Comparison of ENCODE assay signal across 8 cellular contexts in the genomic region with DNA sequence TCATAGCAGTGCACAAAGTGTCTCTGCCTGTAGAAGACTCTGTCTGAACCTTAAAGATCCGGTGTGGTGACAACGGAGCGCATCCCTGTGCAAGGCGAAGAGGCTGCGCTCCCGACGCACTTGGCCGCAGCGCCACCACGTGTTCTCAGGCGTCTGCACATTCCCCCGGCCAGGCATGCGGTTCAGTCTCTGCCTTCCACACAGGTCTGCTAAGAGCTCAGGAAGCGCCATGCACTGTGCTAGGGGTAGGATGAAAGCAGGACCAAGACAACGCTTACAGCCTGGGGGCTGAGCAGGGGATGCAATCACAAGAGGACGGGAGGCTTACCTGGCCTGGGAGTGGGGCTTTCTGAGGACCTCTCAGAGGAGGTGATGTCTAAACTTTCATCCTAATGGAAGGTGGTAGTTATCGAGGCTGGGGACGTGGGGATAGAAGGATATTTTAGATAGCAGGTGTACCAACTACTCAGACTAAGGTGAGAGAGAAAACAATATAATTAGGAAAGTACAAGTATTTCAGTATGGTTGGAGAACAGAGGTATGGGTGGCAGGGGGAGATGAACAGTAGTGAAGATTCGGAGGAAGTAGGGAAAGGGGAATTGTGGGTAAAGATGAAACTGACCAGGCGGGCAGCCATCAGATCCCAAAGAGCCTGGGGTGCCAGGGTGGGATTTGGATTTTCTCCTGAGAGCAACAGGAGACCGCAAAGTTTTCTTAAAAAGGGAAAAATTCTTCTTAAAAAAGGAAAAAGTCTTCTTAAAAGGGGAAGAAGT. TPM values are rescaled to one million over a fixed set of nuclear protein-coding genes. Genes with fewer than 3 reads are reported as not detected.
DNase-seq lines count a peak whose midpoint lies in the region; ATAC-seq and TF ChIP-seq lines count a peak whose summit lies in the region.

No MANE protein-coding gene starts in this region.

- peak; percentile 87 for ATAC-seq in HG02884 (IDR thresholded peaks at IDR 0.05; ENCODE audit: unreplicated experiment)
- ATAC-seq in naive thymus-derived CD8-positive, alpha-beta T cell: peak; percentile 90 to 91
- peak; percentile 84 to 87 for ATAC-seq in stimulated activated naive B cell treated with anti-CD40 and anti-IgM and Interleukin-4, amounts not matched to agents 10 μg/mL and 1 μg/mL and 100 μg/mL, for 72 hours (replicated peaks)

- peak; percentile 27 for DNase-seq in NCI-H2107 treated with DMSO at 0.1 percent for 48 hours (lab: John Stamatoyannopoulos, UW; ENCODE audit: unreplicated experiment)
- DNase-seq in NCI-H2107 (lab: John Stamatoyannopoulos, UW): no peak
- DNase-seq in NOMO-1 treated with DMSO at 0.1 percent for 48 hours (lab: John Stamatoyannopoulos, UW; ENCODE audit: unreplicated experiment): peak; percentile 91
- DNase-seq in activated T-cell treated with anti-CD3 and anti-CD28 coated beads for 1 hour (ENCODE audit: low read depth): peak; percentile 79
- DNase-seq in epithelial cell of esophagus (ENCODE audit: low read depth): peak; percentile 78
- DNase-seq in naive thymus-derived CD8-positive, alpha-beta T cell: peak; percentile 66 to 89 (median 80)
- peak; percentile 65 for DNase-seq in stimulated activated naive B cell treated with anti-CD40 and anti-IgM and Interleukin-4, amounts not matched to agents 10 μg/mL and 1 μg/mL and 100 μg/mL, for 72 hours

- H3K4me1 Mint-ChIP-seq in naive thymus-derived CD8-positive, alpha-beta T cell: peaks cover 25 to 40% (median 34%) of the 10 kb centered on the region in 4 donors
- H3K4me1 Mint-ChIP-seq in stimulated activated naive B cell treated with anti-CD40 and anti-IgM and Interleukin-4, amounts not matched to agents 10 μg/mL and 1 μg/mL and 100 μg/mL, for 72 hours: peaks cover 20 to 55% of the 10 kb centered on the region in 2 donors

- peak overlapping the region; percentile 56 to 90 (median 82) for H3K4me3 Mint-ChIP-seq in naive thymus-derived CD8-positive, alpha-beta T cell
- peak overlapping the region; percentile 61 to 72 for H3K4me3 Mint-ChIP-seq in stimulated activated naive B cell treated with anti-CD40 and anti-IgM and Interleukin-4, amounts not matched to agents 10 μg/mL and 1 μg/mL and 100 μg/mL, for 72 hours

- POLR2A ChIA-PET in naive thymus-derived CD8-positive, alpha-beta T cell (lab: Charles Lee): interaction anchor here (0.6 to 3.6 kb wide), 20 partner anchors 25 to 996 kb away, joined by 3 to 23 read pairs (median 4); partner anchors contain the start of genes DNAJC21 and IL7R

- H3K27ac Mint-ChIP-seq in naive thymus-derived CD8-positive, alpha-beta T cell: peak overlapping the region; percentile 66 to 94 (median 84)
- peak overlapping the region; percentile 9 for H3K27ac Mint-ChIP-seq in stimulated activated naive B cell treated with anti-CD40 and anti-IgM and Interleukin-4, amounts not matched to agents 10 μg/mL and 1 μg/mL and 100 μg/mL, for 72 hours

- H3K27me3 Mint-ChIP-seq in naive thymus-derived CD8-positive, alpha-beta T cell: peaks cover 0 to 8% (median 1%) of the 10 kb centered on the region in 5 donors
- peaks cover 25 to 27% of the 10 kb centered on the region in 2 donors for H3K27me3 Mint-ChIP-seq in stimulated activated naive B cell treated with anti-CD40 and anti-IgM and Interleukin-4, amounts not matched to agents 10 μg/mL and 1 μg/mL and 100 μg/mL, for 72 hours

- no peak overlapping the region for H3K4me3 ChIP-seq in epithelial cell of esophagus (ENCODE audit: low read length)

- peaks cover 0 to 2% (median 0%) of the 10 kb centered on the region in 3 donors for H3K36me3 Mint-ChIP-seq in naive thymus-derived CD8-positive, alpha-beta T cell
- peaks cover 0 to 3% of the 10 kb centered on the region in 2 donors for H3K36me3 Mint-ChIP-seq in stimulated activated naive B cell treated with anti-CD40 and anti-IgM and Interleukin-4, amounts not matched to agents 10 μg/mL and 1 μg/mL and 100 μg/mL, for 72 hours

- TF ChIP-seq CTCF in epithelial cell of esophagus (IDR thresholded peaks at IDR 0.05; ENCODE audit: insufficient read depth, low read depth, low read length, missing control alignments): peak; percentile 77

- H3K9me3 Mint-ChIP-seq in naive thymus-derived CD8-positive, alpha-beta T cell: peaks cover 0 to 2% (median 0%) of the 10 kb centered on the region in 9 donors
- H3K9me3 Mint-ChIP-seq in stimulated activated naive B cell treated with anti-CD40 and anti-IgM and Interleukin-4, amounts not matched to agents 10 μg/mL and 1 μg/mL and 100 μg/mL, for 72 hours: peaks cover 1 to 3% of the 10 kb centered on the region in 2 donors

RNA-seq across cellular contexts. Expression of gene CAPSL, which starts 13.3 kb away (rescaled TPM):
- not detected for total RNA-seq in naive thymus-derived CD8-positive, alpha-beta T cell
- polyA plus RNA-seq in naive thymus-derived CD8-positive, alpha-beta T cell: not detected
